ENCODE assay signal across 14 cellular contexts in genomic region chr2:215784371-215784783, GRCh38.
A peak's percentile ranks its signal among the peaks of the same experiment; 100 is the strongest.
DNase-seq lines count a peak whose midpoint lies in the region; ATAC-seq and TF ChIP-seq lines count a peak whose summit lies in the region.
"Had no signal": no experiment of that assay in that cellular context is flagged by ENCODE, and none has a peak within 500 bp of the region (broad histone marks: within the 10 kb centered on the region; RNA-seq: fewer than 3 reads in every experiment).

No MANE protein-coding gene starts in this region.

- H3K4me1 Mint-ChIP-seq in neural crest cell = peaks cover 16% of the 10 kb centered on the region

- intact Hi-C loops in PC-3 (cut with micrococcal nuclease) = no loop called here

- H3K9ac ChIP-seq in PC-3 (ENCODE audit: low read length) = no peak overlapping the region

- peaks cover 5% of the 10 kb centered on the region for H3K9me3 Mint-ChIP-seq in neural crest cell
- H3K9me3 Mint-ChIP-seq: activated T-cell treated with anti-CD3 and anti-CD28 coated beads, Interleukin-2, amount 50 U/mL, for 72 hours had no signal

- H3K4me1 ChIP-seq in PC-3 (ENCODE audit: insufficient read depth, low read length) = no peaks in the 10 kb centered on the region

- DNase-seq in AG04449 (ENCODE audit: low read depth, low spot score) (peak; percentile 72), PC-3 (no peak), fibroblast of gingiva (ENCODE audit: low read depth) (peak; percentile 95), neural crest cell (ENCODE audit: low read depth, low spot score) (no peak), COR-L47 (lab: John Stamatoyannopoulos, UW) (no peak), glomerular visceral epithelial cell (ENCODE audit: extremely low spot score) (no peak), COLO829 (ENCODE audit: low spot score) (no peak), cerebellar cortex (ENCODE audit: low spot score) (no peak)
- DNase-seq: activated T-cell treated with anti-CD3 and anti-CD28 coated beads, Interleukin-2, amount 50 U/mL, for 72 hours; kidney glomerular epithelial cell; retina; stimulated activated CD8-positive, alpha-beta memory T cell treated with anti-CD3 and anti-CD28 coated beads, Interleukin-4, amount 100 ng/mL, for 48 hours; WERI-Rb-1 had no signal

- no peak overlapping the region for H3K4me3 Mint-ChIP-seq in neural crest cell
- H3K4me3 Mint-ChIP-seq: activated T-cell treated with anti-CD3 and anti-CD28 coated beads, Interleukin-2, amount 50 U/mL, for 72 hours had no signal

- no peak overlapping the region for H3K27ac ChIP-seq in PC-3 (ENCODE audit: low read length)
- H3K27ac ChIP-seq: C4-2B, WERI-Rb-1 had no signal

- no peaks in the 10 kb centered on the region for H4K20me1 ChIP-seq in PC-3 (ENCODE audit: low read length)

- ATAC-seq in PC-3 = no peak; the same call in 1 of the 2 replicates
- ATAC-seq: activated T-cell treated with anti-CD3 and anti-CD28 coated beads, Interleukin-2, amount 50 U/mL, for 72 hours had no signal

- no peaks in the 10 kb centered on the region for H3K9me2 ChIP-seq in PC-3 (replicated peaks; ENCODE audit: low read length)

- H3K4me3 ChIP-seq in AG04449 (ENCODE audit: low read depth, low read length) = no peak overlapping the region
- no peak overlapping the region for H3K4me3 ChIP-seq in PC-3 (ENCODE audit: low read length)

- peak overlapping the region; percentile 51 for H2AFZ ChIP-seq in PC-3 (ENCODE audit: low read length)

- no peaks in the 10 kb centered on the region for H3K36me3 ChIP-seq in PC-3 (ENCODE audit: low read depth, low read length)
- H3K36me3 ChIP-seq: WERI-Rb-1 had no signal

- TF ChIP-seq CTCF in AG04449 (IDR thresholded peaks at IDR 0.05; ENCODE audit: insufficient read depth, low read length, missing control alignments) (no peak), PC-3 (conservative IDR thresholded peaks at IDR 0.05; ENCODE audit: low read depth, low read length) (no peak), neural crest cell (conservative IDR thresholded peaks at IDR 0.05) (no peak)

- H3K27me3 ChIP-seq in PC-3 (ENCODE audit: low read length) = no peaks in the 10 kb centered on the region

- no peaks in the 10 kb centered on the region for H3K9me3 ChIP-seq in PC-3 (ENCODE audit: low read length)

- no peaks in the 10 kb centered on the region for H3K27me3 Mint-ChIP-seq in neural crest cell (ENCODE audit: low read depth)

- H3K4me2 ChIP-seq in PC-3 (ENCODE audit: low read length) = no peak overlapping the region

- BruUV-seq in PC-3 (replicated peaks; lab: Mats Ljungman, UMichigan) = no TSS peak

- CTCF ChIA-PET in AG04449 (lab: Yijun Ruan, JAX) = interaction anchor here (1.1 to 5.2 kb wide), 2 partner anchors 8 to 10 kb away, joined by 3 to 27 read pairs; no protein-coding TSS in a partner anchor
- CTCF ChIA-PET in PC-3 (lab: Charles Lee) = no interaction called here

- peak overlapping the region; percentile 88 for H3K27ac Mint-ChIP-seq in neural crest cell (ENCODE audit: unreplicated experiment)
- H3K27ac Mint-ChIP-seq: activated T-cell treated with anti-CD3 and anti-CD28 coated beads, Interleukin-2, amount 50 U/mL, for 72 hours had no signal

- POLR2A ChIA-PET in AG04449 (lab: Yijun Ruan, JAX) = interaction anchor here (0.7 to 1.3 kb wide), 7 partner anchors 8 to 360 kb away, joined by 3 to 5 read pairs (median 3); no protein-coding TSS in a partner anchor
- POLR2A ChIA-PET in PC-3 (lab: Charles Lee; ENCODE audit: unreplicated experiment) = no interaction called here

- H3F3A ChIP-seq in PC-3 (ENCODE audit: low read length, unreplicated experiment) = no peaks in the 10 kb centered on the region

- no peaks in the 10 kb centered on the region for H3K79me2 ChIP-seq in PC-3 (ENCODE audit: low read length)

- no peaks in the 10 kb centered on the region for H3K36me3 Mint-ChIP-seq in neural crest cell (ENCODE audit: low read depth)

Comparison
In these comparisons a context has a peak if more than half of its experiments do, and no peak if none do; other contexts are left out.
1. DNase-seq: peak in AG04449 (single experiment) and fibroblast of gingiva (single experiment); none in PC-3 (single experiment), neural crest cell (single experiment), COR-L47 (single experiment), glomerular visceral epithelial cell (single experiment), COLO829 (single experiment) and cerebellar cortex (single experiment).